In genomic region chr2:71694501-71695234, GRCh38 we compare ENCODE assay signal across 15 cellular contexts.
"Had no signal": no experiment of that assay in that cellular context is flagged by ENCODE, and none has a peak within 500 bp of the region (broad histone marks: within the 10 kb centered on the region; RNA-seq: fewer than 3 reads in every experiment).

No MANE protein-coding gene starts in this region.

- H3K4me3 Mint-ChIP-seq: activated naive CD4-positive, alpha-beta T cell treated with anti-CD3 and anti-CD28 coated beads, Interleukin-2, amount 50 U/mL, for 24 hours; activated T-helper 17 cell treated with anti-CD3 and anti-CD28 coated beads, Interleukin-2, amount 50 U/mL, for 72 hours; immature natural killer cell; naive B cell had no signal

- H3K27ac ChIP-seq: adrenal gland, cardiac muscle cell, tibial artery, uterus had no signal

- H3K4me1 ChIP-seq: adrenal gland, uterus had no signal

- H3K4me1 Mint-ChIP-seq: activated naive CD4-positive, alpha-beta T cell treated with anti-CD3 and anti-CD28 coated beads, Interleukin-2, amount 50 U/mL, for 24 hours; activated T-helper 17 cell treated with anti-CD3 and anti-CD28 coated beads, Interleukin-2, amount 50 U/mL, for 72 hours; immature natural killer cell; naive B cell had no signal

- ATAC-seq: activated T-helper 17 cell treated with anti-CD3 and anti-CD28 coated beads, Interleukin-2, amount 50 U/mL, for 72 hours; esophagus mucosa had no signal

- H3K9me3 ChIP-seq: adrenal gland, tibial artery, uterus had no signal

- H3K36me3 Mint-ChIP-seq: activated naive CD4-positive, alpha-beta T cell treated with anti-CD3 and anti-CD28 coated beads, Interleukin-2, amount 50 U/mL, for 24 hours; immature natural killer cell; naive B cell had no signal

- H3K27me3 ChIP-seq: adrenal gland, cardiac muscle cell, dorsolateral prefrontal cortex, tibial artery, uterus had no signal

- DNase-seq: activated CD4-positive, alpha-beta T cell treated with anti-CD3 and anti-CD28 coated beads for 1 hour; activated CD4-positive, alpha-beta T cell treated with anti-CD3 and anti-CD28 coated beads, Interleukin-2, amount 50 U/mL, for 48 hours; adrenal gland; immature natural killer cell; naive B cell; stimulated activated CD4-positive, alpha-beta T cell treated with anti-CD3 and anti-CD28 coated beads, Interleukin-2, amount 100 ng/mL, for 48 hours; stimulated activated naive CD4-positive, alpha-beta T cell; uterus had no signal

- H3K4me3 ChIP-seq: adrenal gland, cardiac muscle cell, dorsolateral prefrontal cortex, lung, tibial artery, uterus had no signal

- H3K9me3 Mint-ChIP-seq: activated naive CD4-positive, alpha-beta T cell treated with anti-CD3 and anti-CD28 coated beads, Interleukin-2, amount 50 U/mL, for 24 hours; activated T-helper 17 cell treated with anti-CD3 and anti-CD28 coated beads, Interleukin-2, amount 50 U/mL, for 72 hours had no signal

- H3K36me3 ChIP-seq: adrenal gland, cardiac muscle cell, tibial artery, uterus had no signal

- H3K27ac Mint-ChIP-seq: activated naive CD4-positive, alpha-beta T cell treated with anti-CD3 and anti-CD28 coated beads, Interleukin-2, amount 50 U/mL, for 24 hours; activated T-helper 17 cell treated with anti-CD3 and anti-CD28 coated beads, Interleukin-2, amount 50 U/mL, for 72 hours; immature natural killer cell; naive B cell had no signal
